11 cellular contexts compared by ENCODE assay signal in the genomic region with DNA sequence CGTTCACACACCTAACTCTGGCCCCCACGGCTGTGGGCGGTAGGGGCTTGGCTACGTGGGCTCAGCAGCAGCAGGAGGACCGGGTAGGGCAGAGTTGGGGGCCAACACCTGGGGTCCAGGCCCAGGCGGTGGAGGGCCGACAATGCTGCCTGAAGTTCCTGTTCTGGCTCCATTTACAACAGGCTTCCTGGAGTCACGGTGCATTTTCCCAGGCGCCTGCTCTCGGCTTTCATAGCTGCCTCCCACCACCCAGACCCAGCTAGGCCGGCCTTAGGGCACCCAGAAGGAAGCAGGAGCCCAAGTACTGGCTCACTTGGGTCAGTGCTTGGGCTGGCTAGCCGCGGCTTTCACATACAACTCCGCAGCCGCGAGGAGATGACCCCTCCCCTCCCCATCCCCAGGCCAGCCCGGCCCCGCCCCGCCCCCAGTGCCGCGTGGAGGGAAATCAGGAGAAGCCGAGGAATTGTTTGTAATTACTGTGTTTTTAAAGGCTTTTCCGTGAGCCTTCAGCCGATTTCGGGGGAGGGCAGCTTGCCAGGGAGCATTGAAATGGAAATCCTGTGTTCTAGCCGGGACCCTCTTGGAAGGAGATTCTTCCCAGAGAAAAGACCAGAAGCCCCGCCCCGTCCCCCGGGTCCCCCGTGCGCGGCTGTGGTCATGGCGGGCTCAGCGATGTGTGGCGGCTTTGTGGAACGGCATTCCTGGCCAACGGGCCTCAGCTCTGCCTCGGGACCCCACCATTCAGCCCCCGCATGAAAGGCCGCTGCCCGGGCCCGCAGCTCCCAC. TPM values are rescaled to one million over a fixed set of nuclear protein-coding genes. Genes with fewer than 3 reads are reported as not detected.
DNase-seq lines count a peak whose midpoint lies in the region; TF ChIP-seq lines count a peak whose summit lies in the region.
"Had no signal": no experiment of that assay in that cellular context is flagged by ENCODE, and none has a peak within 500 bp of the region (broad histone marks: within the 10 kb centered on the region; RNA-seq: fewer than 3 reads in every experiment).

No MANE protein-coding gene starts in this region.

- intact Hi-C loops in activated naive CD4-positive, alpha-beta T cell treated with anti-CD3 and anti-CD28 coated beads for 36 hours (cut with micrococcal nuclease): no loop called here
- intact Hi-C loops in CD14-positive monocyte (cut with micrococcal nuclease): no loop called here

- H3K4me1 ChIP-seq in Peyer's patch (no peaks in the 10 kb centered on the region), tibial nerve (peaks cover 0 to 58% (median 2%) of the 10 kb centered on the region in 4 donors)

- H3K4me3 Mint-ChIP-seq in nephron progenitor cell (no peak overlapping the region), CD14-positive monocyte (peak overlapping the region in 1 of 2 donors; percentile 51)
- no peak overlapping the region for H3K4me3 Mint-ChIP-seq in activated naive CD4-positive, alpha-beta T cell treated with anti-CD3 and anti-CD28 coated beads for 36 hours

- CTCF ChIA-PET in activated naive CD4-positive, alpha-beta T cell treated with anti-CD3 and anti-CD28 coated beads for 36 hours (lab: Charles Lee): no interaction called here

- H3K27me3 ChIP-seq in Peyer's patch: no peaks in the 10 kb centered on the region
- peaks cover 0 to 32% of the 10 kb centered on the region in 2 donors for H3K27me3 ChIP-seq in tibial nerve
- H3K27me3 ChIP-seq in MG63: no peaks in the 10 kb centered on the region

- TF ChIP-seq POLR2A in Peyer's patch (IDR thresholded peaks at IDR 0.05) (no peak), tibial nerve (IDR thresholded peaks at IDR 0.05) (no peak)

- TF ChIP-seq EP300 in tibial nerve (IDR thresholded peaks at IDR 0.05): no peak

- H3K27ac ChIP-seq in Peyer's patch (peak overlapping the region in 3 of 4 donors; percentile 25 to 76 (median 47)), tibial nerve (peak overlapping the region; percentile 50 to 89 (median 78))

- 3 to 39% methylated on average over 7 to 35 of the region's 42 CpGs for WGBS in tibial nerve, 2 donors

- H3K9me3 ChIP-seq in Peyer's patch (no peaks in the 10 kb centered on the region), tibial nerve (no peaks in the 10 kb centered on the region), MG63 (no peaks in the 10 kb centered on the region)
- H3K9me3 ChIP-seq: mucosa of descending colon had no signal

- H3K9me3 Mint-ChIP-seq in nephron progenitor cell (peaks cover 44% of the 10 kb centered on the region), CD14-positive monocyte (no peaks in the 10 kb centered on the region)
- no peaks in the 10 kb centered on the region for H3K9me3 Mint-ChIP-seq in activated naive CD4-positive, alpha-beta T cell treated with anti-CD3 and anti-CD28 coated beads for 36 hours

- peaks cover 78% of the 10 kb centered on the region for H3K4me1 Mint-ChIP-seq in nephron progenitor cell
- H3K4me1 Mint-ChIP-seq in activated naive CD4-positive, alpha-beta T cell treated with anti-CD3 and anti-CD28 coated beads for 36 hours (ENCODE audit: low read depth): no peaks in the 10 kb centered on the region
- peaks cover 2% of the 10 kb centered on the region for H3K4me1 Mint-ChIP-seq in CD14-positive monocyte

- DNase-seq in Peyer's patch: no peak
- DNase-seq in fibroblast of villous mesenchyme (ENCODE audit: low read depth): peak; percentile 55
- DNase-seq in nephron progenitor cell: peak; percentile 75
- peak; percentile 19 to 32 for DNase-seq in tibial nerve (ENCODE audit: low spot score in 2 of 2)
- no peak for DNase-seq in activated naive CD4-positive, alpha-beta T cell treated with anti-CD3 and anti-CD28 coated beads for 36 hours
- DNase-seq in SW480 (ENCODE audit: low spot score): no peak
- DNase-seq in MG63: no peak
- DNase-seq in CD14-positive monocyte (ENCODE audit: low spot score): no peak
- DNase-seq: activated CD4-positive, alpha-beta T cell treated with anti-CD3 and anti-CD28 coated beads, Interleukin-2, amount 50 U/mL, for 48 hours; GOT3 had no signal

- H3K4me3 ChIP-seq in Peyer's patch (peak overlapping the region in 1 of 4 donors; percentile 26), fibroblast of villous mesenchyme (ENCODE audit: low read depth, low read length) (no peak overlapping the region), tibial nerve (peak overlapping the region in 3 of 4 donors; percentile 4 to 40 (median 5)), MG63 (no peak overlapping the region)
- H3K4me3 ChIP-seq: mucosa of descending colon had no signal

- H3K27me3 Mint-ChIP-seq in nephron progenitor cell (ENCODE audit: low read depth, poor library complexity) (peaks cover 21% of the 10 kb centered on the region), CD14-positive monocyte (ENCODE audit: low read depth in 3 of 3) (peaks cover 17 to 36% (median 31%) of the 10 kb centered on the region in 3 donors)
- peaks cover 16% of the 10 kb centered on the region for H3K27me3 Mint-ChIP-seq in activated naive CD4-positive, alpha-beta T cell treated with anti-CD3 and anti-CD28 coated beads for 36 hours (ENCODE audit: low read depth)

- TF ChIP-seq CTCF in Peyer's patch (IDR thresholded peaks at IDR 0.05) (no peak), fibroblast of villous mesenchyme (IDR thresholded peaks at IDR 0.05; ENCODE audit: insufficient read depth, low read depth, low read length) (no peak), nephron progenitor cell (IDR thresholded peaks at IDR 0.05) (no peak), tibial nerve (IDR thresholded peaks at IDR 0.05) (no peak), CD14-positive monocyte (IDR thresholded peaks at IDR 0.05) (no peak)

- no peaks in the 10 kb centered on the region for H3K36me3 ChIP-seq in Peyer's patch
- no peaks in the 10 kb centered on the region for H3K36me3 ChIP-seq in tibial nerve
- H3K36me3 ChIP-seq in MG63: no peaks in the 10 kb centered on the region

- H3K36me3 Mint-ChIP-seq in nephron progenitor cell (ENCODE audit: low read depth): no peaks in the 10 kb centered on the region
- no peaks in the 10 kb centered on the region for H3K36me3 Mint-ChIP-seq in activated naive CD4-positive, alpha-beta T cell treated with anti-CD3 and anti-CD28 coated beads for 36 hours (ENCODE audit: low read depth)
- no peaks in the 10 kb centered on the region for H3K36me3 Mint-ChIP-seq in CD14-positive monocyte

- H3K27ac Mint-ChIP-seq in nephron progenitor cell: peak overlapping the region; percentile 99
- no peak overlapping the region for H3K27ac Mint-ChIP-seq in activated naive CD4-positive, alpha-beta T cell treated with anti-CD3 and anti-CD28 coated beads for 36 hours
- H3K27ac Mint-ChIP-seq in CD14-positive monocyte: no peak overlapping the region

RNA-seq across cellular contexts. Expression of gene PJA1, which starts 28.5 kb away (rescaled TPM):
- 10 to 100 TPM in 1 of 4 donors, 1 to 10 TPM in 3; 4.2 to 50.3 (median 6.1) TPM for total RNA-seq in Peyer's patch
- 25.4 and 28.1 TPM in 2 replicates for total RNA-seq in fibroblast of villous mesenchyme
- total RNA-seq in tibial nerve: 10 to 100 TPM; 22.8 to 45.0 (median 32.7) TPM
- 10 to 100 TPM; 10.7 to 11.0 TPM for total RNA-seq in activated naive CD4-positive, alpha-beta T cell treated with anti-CD3 and anti-CD28 coated beads for 36 hours
- total RNA-seq in MG63 (2014; rRNA removed; shearing (Covaris generic); ENCODE audit: low replicate concordance): 25.3 and 35.2 TPM in 2 replicates
- 10 to 100 TPM in 1 of 2 donors, 1 to 10 TPM in 1; 8.8 to 11.6 TPM for polyA plus RNA-seq in CD14-positive monocyte

Comparison
In these comparisons a context has a peak if more than half of its experiments do, and no peak if none do; other contexts are left out.
1. DNase-seq: peak in fibroblast of villous mesenchyme (single experiment), nephron progenitor cell (single experiment) and tibial nerve (2 of 2); none in Peyer's patch (0 of 3), activated naive CD4-positive, alpha-beta T cell treated with anti-CD3 and anti-CD28 coated beads for 36 hours (single experiment), SW480 (single experiment), MG63 (single experiment) and CD14-positive monocyte (single experiment).
2. H3K4me3 ChIP-seq: peak in tibial nerve (3 of 4); none in fibroblast of villous mesenchyme (single experiment) and MG63 (single experiment).